ENCODE assay signal across 19 cellular contexts in the genomic region with DNA sequence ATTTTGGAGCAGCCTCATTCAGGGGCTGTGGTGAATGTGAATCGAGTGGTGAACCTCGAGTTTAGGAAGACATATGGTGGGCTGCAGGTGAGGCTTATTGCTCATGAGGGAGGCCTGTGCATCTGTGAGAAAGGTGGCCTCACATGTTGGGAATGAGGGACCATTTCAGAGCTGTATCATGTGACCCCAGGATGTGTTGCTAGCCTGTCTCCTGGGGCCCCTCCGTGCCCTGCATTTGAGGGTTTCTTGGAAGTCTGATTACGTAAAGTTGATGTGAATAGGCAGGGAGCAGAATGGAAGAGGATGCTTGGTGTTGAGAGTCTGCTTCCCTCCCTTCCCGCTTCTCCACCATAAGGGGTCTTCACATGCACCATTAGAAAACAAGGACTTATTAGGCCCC.
DNase-seq lines count a peak whose midpoint lies in the region; ATAC-seq, FAIRE-seq and TF ChIP-seq lines count a peak whose summit lies in the region.
"Had no signal": no experiment of that assay in that cellular context is flagged by ENCODE, and none has a peak within 500 bp of the region (broad histone marks: within the 10 kb centered on the region; RNA-seq: fewer than 3 reads in every experiment).

No MANE protein-coding gene starts in this region.

- no peak overlapping the region for H3K27ac ChIP-seq in GM23338 (ENCODE audit: low read depth)
- H3K27ac ChIP-seq in K562 (ENCODE audit: extremely low read depth, low read depth, low read length): no peak overlapping the region
- H3K27ac ChIP-seq in neural cell (ENCODE audit: low read length): peak overlapping the region; percentile 94
- no peak overlapping the region for H3K27ac ChIP-seq in vagina
- H3K27ac ChIP-seq: A549 had no signal

- DNase-seq in GM23338 (ENCODE audit: low spot score) (no peak), K562 (ENCODE audit: extremely low read depth in 1 of 4, low spot score in 3 of 4) (no peak), HEK293T (ENCODE audit: extremely low spot score) (no peak), vagina (ENCODE audit: extremely low spot score in 2 of 2) (no peak), progenitor cell of endocrine pancreas (ENCODE audit: low spot score, unreplicated experiment) (no peak)
- DNase-seq: 8988T; ACHN; C1 segment of cervical spinal cord; Calu3; CD4-positive, alpha-beta memory T cell; COR-L47; DMS79 treated with DMSO at 0.1 percent for 48 hours; GF-D8; H9 had no signal

- H3K27ac Mint-ChIP-seq in GM23338: no peak overlapping the region
- no peak overlapping the region for H3K27ac Mint-ChIP-seq in progenitor cell of endocrine pancreas
- H3K27ac Mint-ChIP-seq: CD4-positive, alpha-beta memory T cell had no signal

- H3K4me3 Mint-ChIP-seq in GM23338 (no peak overlapping the region), progenitor cell of endocrine pancreas (ENCODE audit: low read depth) (no peak overlapping the region)
- H3K4me3 Mint-ChIP-seq: CD4-positive, alpha-beta memory T cell; H9 had no signal

- H3K9me3 ChIP-seq in K562 (replicated peaks; ENCODE audit: control insufficient read depth, insufficient read depth, low read depth, low read length) (no peaks in the 10 kb centered on the region), neural cell (ENCODE audit: low read length) (no peaks in the 10 kb centered on the region), vagina (no peaks in the 10 kb centered on the region)
- H3K9me3 ChIP-seq: A549 had no signal

- H2AFZ ChIP-seq in GM23338 (0 out of 2 replicates have a peak overlapping the region, but pooled peaks have one; percentile 10), K562 (ENCODE audit: low read depth, low read length) (no peak overlapping the region), neural cell (ENCODE audit: low read depth, low read length) (no peak overlapping the region)

- H3K9ac ChIP-seq in K562 (ENCODE audit: insufficient read depth in 1 of 2, low read depth in 2 of 2, low read length in 2 of 2) (no peak overlapping the region), neural cell (ENCODE audit: low read length) (peak overlapping the region; percentile 62)

- TF ChIP-seq POLR2A in K562 (conservative IDR thresholded peaks at IDR 0.05) (no peak), vagina (IDR thresholded peaks at IDR 0.05) (no peak)

- H3K9me2 ChIP-seq in GM23338 (ENCODE audit: insufficient read depth) (peaks cover under 1% of the 10 kb centered on the region; the same call in 1 of the 2 replicates), neural cell (ENCODE audit: insufficient read depth, low read length) (no peaks in the 10 kb centered on the region)

- H3K4me3 ChIP-seq in GM23338 (no peak overlapping the region), K562 (no peak overlapping the region), neural cell (ENCODE audit: low read length) (peak overlapping the region; percentile 35), vagina (no peak overlapping the region)
- H3K4me3 ChIP-seq: A549 had no signal

- POLR2A ChIA-PET in K562 (lab: Yijun Ruan, JAX): no interaction called here
- POLR2A ChIA-PET in HEK293T (lab: Yijun Ruan, JAX): no interaction called here

- WGBS in K562 (ENCODE audit: insufficient coverage, low coverage, missing lambda C conversion rate): 0% methylated on average over 5 of the region's 5 CpGs

- CTCF ChIA-PET in K562 (lab: Yijun Ruan, JAX; ENCODE audit: low intra/inter-chr PET ratio) (no interaction called here), HEK293T (lab: Yijun Ruan, JAX) (no interaction called here)

- H3K36me3 ChIP-seq in GM23338 (ENCODE audit: insufficient read depth): no peaks in the 10 kb centered on the region
- H3K36me3 ChIP-seq in K562 (ENCODE audit: control insufficient read depth, insufficient read depth, low read length): no peaks in the 10 kb centered on the region
- no peaks in the 10 kb centered on the region for H3K36me3 ChIP-seq in neural cell (ENCODE audit: insufficient read depth, low read length)
- no peaks in the 10 kb centered on the region for H3K36me3 ChIP-seq in vagina

- peaks cover 15% of the 10 kb centered on the region for H3K27me3 Mint-ChIP-seq in GM23338 (ENCODE audit: insufficient read depth, low read depth, poor library complexity)
- H3K27me3 Mint-ChIP-seq in progenitor cell of endocrine pancreas: peaks cover 9% of the 10 kb centered on the region

- H3K9me1 ChIP-seq in K562 (ENCODE audit: control insufficient read depth, insufficient read depth, low read length): no peaks in the 10 kb centered on the region

- H3K36me3 Mint-ChIP-seq in GM23338 (ENCODE audit: low read depth) (no peaks in the 10 kb centered on the region), progenitor cell of endocrine pancreas (ENCODE audit: insufficient read depth) (no peaks in the 10 kb centered on the region)
- H3K36me3 Mint-ChIP-seq: CD4-positive, alpha-beta memory T cell had no signal

- H3F3A ChIP-seq in GM23338 (replicated peaks; ENCODE audit: low read depth) (no peaks in the 10 kb centered on the region), neural cell (ENCODE audit: insufficient read depth, low read length, poor library complexity, severe bottlenecking) (peaks cover 22% of the 10 kb centered on the region)

- no peak for ATAC-seq in GM23338
- ATAC-seq in K562: no peak
- ATAC-seq: A549, HCT116 had no signal

- peaks cover 21% of the 10 kb centered on the region for H3K4me1 ChIP-seq in GM23338 (ENCODE audit: insufficient read depth)
- H3K4me1 ChIP-seq in K562 (replicated peaks in 1 of 2; ENCODE audit: control insufficient read depth in 2 of 2, insufficient read depth in 2 of 2, low read length in 2 of 2): no peaks in the 10 kb centered on the region
- no peaks in the 10 kb centered on the region for H3K4me1 ChIP-seq in vagina
- H3K4me1 ChIP-seq: A549 had no signal

- BruUV-seq in K562 (replicated peaks; lab: Mats Ljungman, UMichigan): no TSS peak

- H3K4me1 Mint-ChIP-seq in GM23338 (peaks cover 19% of the 10 kb centered on the region), progenitor cell of endocrine pancreas (ENCODE audit: low read depth) (peaks cover 2% of the 10 kb centered on the region)
- H3K4me1 Mint-ChIP-seq: CD4-positive, alpha-beta memory T cell had no signal

- no peak for TF ChIP-seq CTCF in GM23338 (conservative IDR thresholded peaks at IDR 0.05; ENCODE audit: low read depth in 2 of 2)
- no peak for TF ChIP-seq CTCF in K562 (IDR thresholded peaks at IDR 0.05 in 2 of 3, conservative IDR thresholded peaks at IDR 0.05 in 1 of 3; ENCODE audit: insufficient read depth in 2 of 3, low read depth in 1 of 3, low read length in 3 of 3)
- TF ChIP-seq CTCF in neural cell (IDR thresholded peaks at IDR 0.05; ENCODE audit: poor library complexity, severe bottlenecking): no peak
- no peak for TF ChIP-seq CTCF in vagina (IDR thresholded peaks at IDR 0.05)
- TF ChIP-seq CTCF in progenitor cell of endocrine pancreas (IDR thresholded peaks at IDR 0.05; ENCODE audit: unreplicated experiment): no peak

- TF ChIP-seq RAD21 in K562 (CRISPR knock-in tag; conservative IDR thresholded peaks at IDR 0.05 in 1 of 2, IDR thresholded peaks at IDR 0.05 in 1 of 2) (no peak), neural cell (conservative IDR thresholded peaks at IDR 0.05) (no peak)

- H3K79me2 ChIP-seq in GM23338 (replicated peaks; ENCODE audit: insufficient read depth) (no peaks in the 10 kb centered on the region), K562 (ENCODE audit: control insufficient read depth, insufficient read depth, low read length) (no peaks in the 10 kb centered on the region), neural cell (replicated peaks; ENCODE audit: insufficient read depth, low read length) (no peaks in the 10 kb centered on the region)

- H3K27me3 ChIP-seq in GM23338 (ENCODE audit: insufficient read depth) (no peaks in the 10 kb centered on the region), K562 (ENCODE audit: control insufficient read depth in 2 of 2, insufficient read depth in 2 of 2, low read length in 2 of 2) (peaks cover 0 to 4% of the 10 kb centered on the region in 2 experiments; a peak in 1 of 5 replicates), neural cell (ENCODE audit: insufficient read depth, low read depth, low read length) (no peaks in the 10 kb centered on the region), vagina (no peaks in the 10 kb centered on the region)

- in situ Hi-C loops in K562 (cut with MboI): no loop called here

- FAIRE-seq in K562 (lab: Jason Lieb, UNC): no peak
- FAIRE-seq: A549, GM12891, GM18507 had no signal

- H3K4me2 ChIP-seq in GM23338: no peak overlapping the region
- no peak overlapping the region for H3K4me2 ChIP-seq in K562 (ENCODE audit: insufficient read depth, low read length)
- peak overlapping the region; percentile 10 for H3K4me2 ChIP-seq in neural cell (ENCODE audit: low read length)
- H3K4me2 ChIP-seq: A549 had no signal

- H4K20me1 ChIP-seq in GM23338 (replicated peaks; ENCODE audit: insufficient read depth) (no peaks in the 10 kb centered on the region), K562 (replicated peaks; ENCODE audit: control insufficient read depth, insufficient read depth, low read length) (no peaks in the 10 kb centered on the region), neural cell (ENCODE audit: insufficient read depth) (no peaks in the 10 kb centered on the region)

- H3K9me3 Mint-ChIP-seq in GM23338: no peaks in the 10 kb centered on the region; the same call in 2 of the 3 replicates
- H3K9me3 Mint-ChIP-seq in progenitor cell of endocrine pancreas (ENCODE audit: low read depth): no peaks in the 10 kb centered on the region
- H3K9me3 Mint-ChIP-seq: H9 had no signal

- TF ChIP-seq EP300 in K562 (IDR thresholded peaks at IDR 0.05; ENCODE audit: low read length): no peak
- TF ChIP-seq EP300 in neural cell (conservative IDR thresholded peaks at IDR 0.05; ENCODE audit: poor library complexity, severe bottlenecking): no peak

- intact Hi-C loops in K562 (cut with micrococcal nuclease): no loop called here
- intact Hi-C loops in vagina (cut with DNase I): no loop called here

TF ChIP-seq in GM23338, 12 proteins besides CTCF, POLR2A, EP300 and RAD21 (continues in another document):
- TF ChIP-seq EZH2phosphoT487 (IDR thresholded peaks at IDR 0.05; ENCODE audit: unreplicated experiment) (no peak), STAT1 (IDR thresholded peaks at IDR 0.05; ENCODE audit: unreplicated experiment) (no peak), EZH2 (IDR thresholded peaks at IDR 0.05; ENCODE audit: low read depth, unreplicated experiment) (no peak)

TF ChIP-seq in K562, 482 proteins besides CTCF, POLR2A, EP300 and RAD21 (continues in another document):
- TF ChIP-seq SIX5 (IDR thresholded peaks at IDR 0.05; ENCODE audit: borderline replicate concordance in 1 of 2, insufficient read depth in 1 of 2, low read depth in 1 of 2, low read length in 2 of 2): no peak
- peak; percentile 8 for TF ChIP-seq RBM25 (IDR thresholded peaks at IDR 0.05; ENCODE audit: low read depth, low read length, severe bottlenecking)

TF ChIP-seq in HEK293T, 16 proteins besides CTCF, POLR2A, EP300 and RAD21 (continues in another document):
- TF ChIP-seq FOXA1 (IDR thresholded peaks at IDR 0.05): no peak
- TF ChIP-seq FOXM1 (IDR thresholded peaks at IDR 0.05; ENCODE audit: borderline replicate concordance): no peak
- no peak for TF ChIP-seq HDGF (IDR thresholded peaks at IDR 0.05; ENCODE audit: borderline replicate concordance)
- TF ChIP-seq LEF1 (IDR thresholded peaks at IDR 0.05; ENCODE audit: borderline replicate concordance): no peak
- no peak for TF ChIP-seq ELF4 (IDR thresholded peaks at IDR 0.05)
- TF ChIP-seq L3MBTL2 (conservative IDR thresholded peaks at IDR 0.05): no peak
